Comparison of ENCODE assay signal across 8 cellular contexts in the genomic region with DNA sequence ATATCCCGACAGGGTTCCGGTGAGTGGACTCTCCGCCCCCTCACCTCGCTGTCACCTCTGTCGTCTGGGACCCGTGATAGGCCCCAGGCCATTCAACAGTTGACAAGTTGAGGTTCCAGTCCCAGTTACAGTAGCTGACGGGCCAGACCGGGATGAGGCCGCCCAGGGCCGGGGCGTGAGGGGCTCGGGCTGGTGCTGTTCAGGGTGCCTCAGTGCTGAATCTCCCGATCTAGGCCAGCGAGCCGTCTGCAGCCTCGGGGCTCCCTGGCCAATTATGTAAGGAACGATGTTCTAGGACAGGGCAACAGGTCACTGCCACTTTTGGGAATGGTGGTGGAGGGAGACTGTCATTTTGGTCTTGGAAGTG. TPM values are rescaled to one million over a fixed set of nuclear protein-coding genes. Genes with fewer than 3 reads are reported as not detected.
DNase-seq lines count a peak whose midpoint lies in the region.

No MANE protein-coding gene starts in this region.

- H3K4me3 ChIP-seq in Karpas-422 (ENCODE audit: low read length): peak overlapping the region; percentile 80

- H2AFZ ChIP-seq in Karpas-422 (ENCODE audit: low read length): no peak overlapping the region

- H3K36me3 ChIP-seq in Karpas-422 (ENCODE audit: insufficient read depth, low read length): peaks cover 27% of the 10 kb centered on the region

- peak overlapping the region; percentile 97 for H3K4me3 Mint-ChIP-seq in activated T-cell treated with anti-CD3 and anti-CD28 coated beads, Interleukin-2, amount 50 U/mL, for 24 hours
- H3K4me3 Mint-ChIP-seq in immature natural killer cell: peak overlapping the region; percentile 84 to 100 (median 96)

- peaks cover 38% of the 10 kb centered on the region for H3K79me2 ChIP-seq in Karpas-422 (ENCODE audit: low read length)

- H3K4me2 ChIP-seq in Karpas-422 (ENCODE audit: low read depth, low read length, poor library complexity, severe bottlenecking): peak overlapping the region; percentile 98

- peaks cover 52% of the 10 kb centered on the region for H3K4me1 ChIP-seq in Karpas-422 (ENCODE audit: low read length)

- H3K27ac ChIP-seq in Karpas-422 (ENCODE audit: low read length) (no peak overlapping the region; the same call in 1 of the 2 replicates), angular gyrus (ENCODE audit: low read depth, low read length) (peak overlapping the region; percentile 87)

- peak; percentile 48 for DNase-seq in activated T-cell treated with anti-CD3 and anti-CD28 coated beads, Interleukin-2, amount 50 U/mL, for 24 hours
- no peak for DNase-seq in activated T-cell treated with anti-CD3 and anti-CD28 coated beads for 4 hours
- peak; percentile 69 for DNase-seq in Karpas-422
- no peak for DNase-seq in immature natural killer cell
- peak in 4 of 6 experiments; percentile 18 to 41 (median 34) for DNase-seq in stimulated activated naive CD4-positive, alpha-beta T cell (lab: John Stamatoyannopoulos, UW)
- DNase-seq in NCI-H2196 treated with DMSO at 0.1 percent for 48 hours (lab: John Stamatoyannopoulos, UW; ENCODE audit: unreplicated experiment): no peak
- DNase-seq in D341Med (ENCODE audit: low spot score): no peak

- peak overlapping the region; percentile 94 for H3K9ac ChIP-seq in Karpas-422 (ENCODE audit: low read length)

- no peaks in the 10 kb centered on the region for H3K27me3 ChIP-seq in Karpas-422 (ENCODE audit: low read length)

- peaks cover 52% of the 10 kb centered on the region for H3K4me1 Mint-ChIP-seq in activated T-cell treated with anti-CD3 and anti-CD28 coated beads, Interleukin-2, amount 50 U/mL, for 24 hours (ENCODE audit: low read depth)
- H3K4me1 Mint-ChIP-seq in immature natural killer cell: peaks cover 35 to 47% of the 10 kb centered on the region in 2 donors

- H3K36me3 Mint-ChIP-seq in activated T-cell treated with anti-CD3 and anti-CD28 coated beads, Interleukin-2, amount 50 U/mL, for 24 hours (ENCODE audit: low read depth): peaks cover 45% of the 10 kb centered on the region
- H3K36me3 Mint-ChIP-seq in immature natural killer cell: peaks cover 0 to 4% (median 0%) of the 10 kb centered on the region in 3 donors

- H3K27ac Mint-ChIP-seq in activated T-cell treated with anti-CD3 and anti-CD28 coated beads, Interleukin-2, amount 50 U/mL, for 24 hours: peak overlapping the region; percentile 84
- H3K27ac Mint-ChIP-seq in immature natural killer cell: peak overlapping the region; percentile 25 to 83 (median 75)

- H4K20me1 ChIP-seq in Karpas-422 (ENCODE audit: insufficient read depth, low read depth, low read length): peaks cover 14% of the 10 kb centered on the region

- peaks cover 14% of the 10 kb centered on the region for H3K27me3 Mint-ChIP-seq in activated T-cell treated with anti-CD3 and anti-CD28 coated beads, Interleukin-2, amount 50 U/mL, for 24 hours
- H3K27me3 Mint-ChIP-seq in immature natural killer cell (ENCODE audit: low read depth in 3 of 3): peaks cover 5 to 15% (median 8%) of the 10 kb centered on the region in 3 donors

- no peaks in the 10 kb centered on the region for H3K9me2 ChIP-seq in Karpas-422 (replicated peaks; ENCODE audit: insufficient read depth, low read length)

- H3K9me3 Mint-ChIP-seq in activated T-cell treated with anti-CD3 and anti-CD28 coated beads, Interleukin-2, amount 50 U/mL, for 24 hours: no peaks in the 10 kb centered on the region
- no peaks in the 10 kb centered on the region for H3K9me3 Mint-ChIP-seq in immature natural killer cell

- no peaks in the 10 kb centered on the region for H3K9me3 ChIP-seq in Karpas-422 (ENCODE audit: low read length)

RNA-seq across cellular contexts. Expression of a gene that starts 0.7 kb away (rescaled TPM):
- 48.8 and 88.3 TPM in 2 replicates for total RNA-seq in Karpas-422 (2014; rRNA removed; shearing (Covaris generic); ENCODE audit: low replicate concordance)
- 100 to 1,000 TPM; 204 to 272 (median 269) TPM for polyA plus RNA-seq in immature natural killer cell

RNA-seq across cellular contexts. Expression of a gene that starts 10.8 kb away (rescaled TPM):
- total RNA-seq in Karpas-422 (2014; rRNA removed; shearing (Covaris generic); ENCODE audit: low replicate concordance): 15.7 and 31.2 TPM in 2 replicates
- 1 to 10 TPM in 2 of 3 donors, not detected in 1; 1.3 to 1.5 TPM for polyA plus RNA-seq in immature natural killer cell

RNA-seq across cellular contexts. Expression of a gene that starts 31.0 kb away (rescaled TPM):
- total RNA-seq in Karpas-422 (2014; rRNA removed; shearing (Covaris generic); ENCODE audit: low replicate concordance): 0.76 and 0.97 TPM in 2 replicates
- not detected for polyA plus RNA-seq in immature natural killer cell

RNA-seq across cellular contexts. Expression of a gene that starts 56.2 kb away (rescaled TPM):
- 58.4 and 97.3 TPM in 2 replicates for total RNA-seq in Karpas-422 (2014; rRNA removed; shearing (Covaris generic); ENCODE audit: low replicate concordance)
- polyA plus RNA-seq in immature natural killer cell: 10 to 100 TPM; 19.5 to 37.1 (median 34.9) TPM

Comparison
In these comparisons a context has a peak if more than half of its experiments do, and no peak if none do; other contexts are left out.
1. DNase-seq: peak in activated T-cell treated with anti-CD3 and anti-CD28 coated beads, Interleukin-2, amount 50 U/mL, for 24 hours (single experiment), Karpas-422 (single experiment) and stimulated activated naive CD4-positive, alpha-beta T cell (4 of 6); none in activated T-cell treated with anti-CD3 and anti-CD28 coated beads for 4 hours (single experiment), immature natural killer cell (0 of 3), NCI-H2196 treated with DMSO at 0.1 percent for 48 hours (single experiment) and D341Med (single experiment).